8 cellular contexts compared by ENCODE assay signal in the genomic region with DNA sequence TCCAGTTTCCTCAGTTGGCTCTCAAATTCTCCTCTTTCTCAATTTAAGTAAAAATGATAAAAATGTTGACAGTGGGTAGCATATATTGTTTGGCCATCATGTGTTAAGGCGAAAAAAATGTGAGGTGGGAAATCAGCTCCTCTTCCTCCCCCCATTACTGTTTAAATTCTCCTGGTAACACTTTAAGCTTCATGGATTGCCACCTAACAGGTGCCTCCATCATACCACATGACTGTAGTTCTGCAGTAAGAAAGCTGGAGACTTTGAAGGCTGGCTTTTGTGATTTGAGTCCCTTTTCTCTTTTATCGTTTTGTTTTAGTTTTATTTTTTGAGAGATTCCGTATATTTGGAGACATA. TPM values are rescaled to one million over a fixed set of nuclear protein-coding genes. Genes with fewer than 3 reads are reported as not detected.
DNase-seq lines count a peak whose midpoint lies in the region; ATAC-seq, FAIRE-seq and TF ChIP-seq lines count a peak whose summit lies in the region.

No MANE protein-coding gene starts in this region.

- FAIRE-seq in GM12891 (lab: Jason Lieb, UNC): peak; percentile 20

- H3K4me3 ChIP-seq in SK-N-MC (peak overlapping the region; percentile 83), fibroblast of mammary gland (ENCODE audit: control insufficient read depth, low read depth, low read length) (peak overlapping the region; percentile 78), retinal pigment epithelial cell (ENCODE audit: low read length) (peak overlapping the region; percentile 85)

- H3K36me3 ChIP-seq in SK-N-MC (ENCODE audit: insufficient read depth, low read length): no peaks in the 10 kb centered on the region; the same call in 1 of the 2 replicates

- no peak for TF ChIP-seq POLR2A in GM12891 (IDR thresholded peaks at IDR 0.05; ENCODE audit: low read depth, low read length)

- no peak for TF ChIP-seq CTCF in fibroblast of mammary gland (conservative IDR thresholded peaks at IDR 0.05; ENCODE audit: control insufficient read depth, insufficient read depth, low read depth, low read length)
- TF ChIP-seq CTCF in retinal pigment epithelial cell (conservative IDR thresholded peaks at IDR 0.05; ENCODE audit: low read depth, low read length): no peak

- H3K9ac ChIP-seq in SK-N-MC (ENCODE audit: insufficient read length): peak overlapping the region; percentile 71

- DNase-seq in GM12891 (ENCODE audit: insufficient read length, low spot score) (no peak), SK-N-MC (ENCODE audit: low read depth, low spot score) (no peak), fibroblast of mammary gland (ENCODE audit: low read depth) (no peak), retinal pigment epithelial cell (ENCODE audit: low read depth) (no peak), NCI-H128 (lab: John Stamatoyannopoulos, UW; ENCODE audit: unreplicated experiment) (no peak), NCI-H2081 treated with DMSO at 0.1 percent for 48 hours (lab: John Stamatoyannopoulos, UW) (no peak), anterior cingulate cortex (lab: John Stamatoyannopoulos, UW) (no peak)

- no peak for ATAC-seq in HG03378 (IDR thresholded peaks at IDR 0.05; ENCODE audit: unreplicated experiment)

- no peaks in the 10 kb centered on the region for H3K9me3 ChIP-seq in SK-N-MC (ENCODE audit: low read depth, low read length)

- H3K27ac ChIP-seq in SK-N-MC: peak overlapping the region; percentile 4; the same call in 1 of the 2 replicates

TF ChIP-seq in GM12891, 5 proteins besides CTCF, POLR2A, EP300 and RAD21:
- TF ChIP-seq TAF1 (IDR thresholded peaks at IDR 0.05; ENCODE audit: low read depth, low read length) (no peak), PAX5 (IDR thresholded peaks at IDR 0.05; ENCODE audit: insufficient read depth, low read length, severe bottlenecking) (no peak), SPI1 (IDR thresholded peaks at IDR 0.05; ENCODE audit: low read depth, low read length) (no peak), POU2F2 (IDR thresholded peaks at IDR 0.05; ENCODE audit: low read depth, low read length) (no peak), POLR2AphosphoS5 (IDR thresholded peaks at IDR 0.05; ENCODE audit: low read depth, low read length) (no peak)

RNA-seq across cellular contexts. Expression of a gene that starts 1.2 kb away (rescaled TPM):
- 41.4 TPM for polyA plus RNA-seq in GM12891 (2012; ENCODE audit: low read depth, missing spikeins)
